In the genomic region with DNA sequence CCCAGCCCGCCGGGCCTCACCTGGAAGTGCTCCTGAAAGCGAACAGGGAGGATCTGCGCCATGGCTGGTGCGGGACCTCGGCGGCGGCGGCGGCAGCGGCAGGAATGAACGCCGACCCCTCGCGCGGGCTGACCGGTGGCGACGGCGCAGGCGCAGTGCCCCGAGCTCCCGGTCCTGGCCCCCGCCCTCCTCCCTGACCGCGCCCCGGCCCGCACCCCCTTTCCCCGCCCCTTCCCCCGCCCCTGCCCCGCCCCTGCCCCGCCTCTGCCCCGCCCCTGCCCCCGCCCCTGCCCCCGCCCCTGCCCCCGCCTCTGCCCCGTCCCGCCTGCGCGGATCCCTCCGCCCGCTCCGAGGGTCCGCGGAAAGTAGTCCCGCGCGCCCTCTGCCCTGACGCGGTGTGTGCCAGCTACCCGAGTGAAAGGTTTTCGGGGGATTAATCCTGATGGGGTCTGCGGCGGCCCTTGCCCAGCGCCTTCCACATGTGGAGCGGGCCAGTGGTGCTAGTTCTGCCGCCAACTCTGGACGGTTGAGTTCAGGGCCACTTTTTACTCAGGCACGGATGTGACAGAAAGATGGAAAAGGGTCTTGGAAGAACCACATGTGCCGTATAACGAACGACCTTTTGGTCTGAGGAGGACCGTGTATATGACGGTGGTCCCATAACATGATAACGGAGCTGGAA, we compare ENCODE assay signal across 8 cellular contexts.
DNase-seq lines count a peak whose midpoint lies in the region; ATAC-seq lines count a peak whose summit lies in the region.

A gene (minus strand): TSS at position 140 of the 682 bp plus-strand sequence. CDS start 78 bp downstream, at position 62.

- peaks cover 10% of the 10 kb centered on the region for H3K4me1 ChIP-seq in effector memory CD4-positive, alpha-beta T cell (ENCODE audit: control insufficient read depth, insufficient read depth, low read length, poor library complexity, severe bottlenecking)

- no peaks in the 10 kb centered on the region for H3K27me3 ChIP-seq in effector memory CD4-positive, alpha-beta T cell (replicated peaks; ENCODE audit: control insufficient read depth, insufficient read depth, low read length, poor library complexity, severe bottlenecking)

- peak within 1 kb of the TSS; percentile 62 for H3K4me3 ChIP-seq in effector memory CD4-positive, alpha-beta T cell (ENCODE audit: insufficient read depth, low read depth, low read length, poor library complexity, severe bottlenecking)

- no peaks in the 10 kb centered on the region for H3K36me3 ChIP-seq in effector memory CD4-positive, alpha-beta T cell (ENCODE audit: control insufficient read depth, insufficient read depth, low read length)

- peak within 1 kb of the TSS; percentile 24 for H3K27ac ChIP-seq in effector memory CD4-positive, alpha-beta T cell (ENCODE audit: insufficient read depth, low read length, poor library complexity, severe bottlenecking)

- DNase-seq in ELF-1 (ENCODE audit: low read depth, low spot score) (peak; percentile 79), NCI-H446 treated with DMSO at 0.1 percent for 48 hours (lab: John Stamatoyannopoulos, UW) (peak; percentile 59), medulla oblongata (ENCODE audit: extremely low spot score) (peak; percentile 70), NCI-H2107 (lab: John Stamatoyannopoulos, UW) (no peak)
- peak; percentile 41 to 65 for DNase-seq in activated CD8-positive, alpha-beta memory T cell treated with anti-CD3 and anti-CD28 coated beads for 1 hour (ENCODE audit: extremely low read depth in 1 of 2, low read depth in 1 of 2)
- DNase-seq in effector memory CD4-positive, alpha-beta T cell: peak; percentile 50 to 68 (median 58)
- DNase-seq in stimulated activated CD4-positive, alpha-beta T cell treated with anti-CD3 and anti-CD28 coated beads, TNF-alpha, amount 100 ng/mL, for 24 hours (ENCODE audit: low read depth in 3 of 3): peak; percentile 31 to 66 (median 58)

- peak; percentile 69 for ATAC-seq in HG02642 (IDR thresholded peaks at IDR 0.05; ENCODE audit: poor library complexity, unreplicated experiment)

- no peaks in the 10 kb centered on the region for H3K9me3 ChIP-seq in effector memory CD4-positive, alpha-beta T cell (ENCODE audit: control insufficient read depth, low read length)
